Comparison of ENCODE assay signal across 15 cellular contexts in the genomic region with DNA sequence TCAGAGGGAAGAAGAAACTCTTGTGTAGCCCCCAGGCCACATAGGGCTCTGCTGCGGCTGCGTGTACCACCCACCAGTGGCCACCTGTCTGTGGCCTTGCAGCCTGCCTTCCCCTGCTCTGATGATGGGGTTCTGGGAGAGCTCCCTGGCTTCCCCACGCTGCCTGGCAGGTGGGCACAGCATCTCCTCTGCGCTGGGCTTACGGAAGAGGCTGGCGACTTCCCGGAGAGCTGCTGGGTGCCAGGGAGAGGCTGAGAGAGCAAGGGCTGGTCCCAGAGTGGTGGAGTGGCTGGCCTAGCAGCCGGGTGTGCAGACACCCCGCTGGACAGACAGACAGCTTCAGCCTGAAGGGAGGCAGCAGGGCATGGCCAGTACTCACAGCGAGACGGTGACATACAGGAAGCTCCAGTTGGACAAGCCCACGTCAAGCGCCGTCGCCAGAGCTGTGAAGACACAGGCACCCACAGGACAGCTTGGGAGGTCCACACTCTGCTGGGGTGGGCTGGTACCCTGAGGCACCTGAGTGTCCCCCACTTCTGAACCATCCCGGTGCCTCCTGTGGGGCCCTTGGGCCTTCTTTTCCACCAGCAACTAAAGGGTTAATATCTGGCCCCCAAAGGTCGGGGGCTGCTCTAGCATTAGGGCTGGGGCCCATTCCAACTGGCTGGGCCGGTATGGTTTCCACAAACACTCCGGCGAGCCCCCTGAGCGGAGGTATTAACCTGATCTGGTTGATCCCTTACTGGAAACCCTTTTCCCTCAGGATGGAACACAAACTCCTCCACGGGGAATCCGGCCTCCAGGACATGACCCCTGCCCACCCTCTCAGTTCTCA. TPM values are rescaled to one million over a fixed set of nuclear protein-coding genes. Genes with fewer than 3 reads are reported as not detected.
DNase-seq lines count a peak whose midpoint lies in the region; ATAC-seq and TF ChIP-seq lines count a peak whose summit lies in the region.
"Had no signal": no experiment of that assay in that cellular context is flagged by ENCODE, and none has a peak within 500 bp of the region (broad histone marks: within the 10 kb centered on the region; RNA-seq: fewer than 3 reads in every experiment).

No MANE protein-coding gene starts in this region.

- no peak for TF ChIP-seq CTCF in ascending aorta (IDR thresholded peaks at IDR 0.05)
- no peak for TF ChIP-seq CTCF in tibial nerve (IDR thresholded peaks at IDR 0.05)

- peak in 1 of 3 donors; percentile 53 for DNase-seq in right cardiac atrium
- DNase-seq in left ventricle myocardium superior = no peak
- no peak for DNase-seq in ascending aorta (ENCODE audit: low spot score in 2 of 2)
- no peak for DNase-seq in naive thymus-derived CD4-positive, alpha-beta T cell
- no peak for DNase-seq in tibial nerve (ENCODE audit: low spot score in 2 of 2)
- no peak for DNase-seq in SHP77 (lab: John Stamatoyannopoulos, UW)
- DNase-seq in NCI-H2081 (lab: John Stamatoyannopoulos, UW) = no peak
- DNase-seq: DMS53, left lung, NCI-H510A, PC-9 had no signal

- H3K4me1 Mint-ChIP-seq in naive thymus-derived CD4-positive, alpha-beta T cell = peaks cover 23 to 66% (median 55%) of the 10 kb centered on the region in 7 donors

- H3K27me3 Mint-ChIP-seq in naive thymus-derived CD4-positive, alpha-beta T cell = no peaks in the 10 kb centered on the region

- H3K36me3 ChIP-seq in ascending aorta (peaks cover 5 to 8% of the 10 kb centered on the region in 2 donors), tibial nerve (peaks cover 0 to 60% (median 1%) of the 10 kb centered on the region in 3 donors)
- peaks cover 4 to 52% (median 5%) of the 10 kb centered on the region in 3 experiments for H3K36me3 ChIP-seq in naive thymus-derived CD4-positive, alpha-beta T cell (ENCODE audit: control insufficient read depth in 2 of 3, insufficient read depth in 3 of 3, low read length in 3 of 3)

- H3K4me3 Mint-ChIP-seq in naive thymus-derived CD4-positive, alpha-beta T cell = peak overlapping the region in 4 of 10 donors; percentile 32 to 78 (median 44)

- H3K9me3 ChIP-seq in right cardiac atrium (ENCODE audit: control insufficient read depth, low read length) (no peaks in the 10 kb centered on the region), ascending aorta (no peaks in the 10 kb centered on the region), tibial nerve (no peaks in the 10 kb centered on the region)
- H3K9me3 ChIP-seq in naive thymus-derived CD4-positive, alpha-beta T cell (ENCODE audit: control insufficient read depth in 2 of 3, low read length in 3 of 3) = no peaks in the 10 kb centered on the region
- H3K9me3 ChIP-seq: left lung had no signal

- no peak for TF ChIP-seq EP300 in tibial nerve (IDR thresholded peaks at IDR 0.05)

- POLR2A ChIA-PET in naive thymus-derived CD4-positive, alpha-beta T cell (lab: Charles Lee) = interaction anchor here (1.0 to 2.2 kb wide), 3 partner anchors 8 to 51 kb away, joined by 3 to 17 read pairs (median 3); a partner anchor contains a TSS

- no peaks in the 10 kb centered on the region for H3K27me3 ChIP-seq in right cardiac atrium (ENCODE audit: control insufficient read depth, insufficient read depth)
- no peaks in the 10 kb centered on the region for H3K27me3 ChIP-seq in ascending aorta
- no peaks in the 10 kb centered on the region for H3K27me3 ChIP-seq in naive thymus-derived CD4-positive, alpha-beta T cell (ENCODE audit: control insufficient read depth in 2 of 2, insufficient read depth in 2 of 2, low read length in 2 of 2)
- H3K27me3 ChIP-seq in tibial nerve = no peaks in the 10 kb centered on the region
- H3K27me3 ChIP-seq: left lung had no signal

- intact Hi-C loops in right cardiac atrium (cut with DNase I) = no loop called here
- intact Hi-C loops in left ventricle myocardium superior (cut with micrococcal nuclease) = no loop called here
- intact Hi-C loops in ascending aorta (cut with DNase I) = no loop called here
- intact Hi-C loops in naive thymus-derived CD4-positive, alpha-beta T cell (cut with micrococcal nuclease) = no loop called here

- H3K27ac Mint-ChIP-seq in naive thymus-derived CD4-positive, alpha-beta T cell = peak overlapping the region in 8 of 9 donors; percentile 68 to 92 (median 78)

- H3K4me1 ChIP-seq in right cardiac atrium (ENCODE audit: control insufficient read depth, insufficient read depth, low read length) (peaks cover 18% of the 10 kb centered on the region), ascending aorta (peaks cover 0 to 10% of the 10 kb centered on the region in 2 donors), tibial nerve (peaks cover 0 to 62% (median 23%) of the 10 kb centered on the region in 4 donors)
- H3K4me1 ChIP-seq in naive thymus-derived CD4-positive, alpha-beta T cell (ENCODE audit: control insufficient read depth in 2 of 2, insufficient read depth in 2 of 2, low read length in 2 of 2) = peaks cover 18 to 34% of the 10 kb centered on the region in 2 donors

- no peak overlapping the region for H3K4me3 ChIP-seq in right cardiac atrium (ENCODE audit: low read length)
- no peak overlapping the region for H3K4me3 ChIP-seq in ascending aorta
- no peak overlapping the region for H3K4me3 ChIP-seq in naive thymus-derived CD4-positive, alpha-beta T cell (ENCODE audit: low read length)
- H3K4me3 ChIP-seq in tibial nerve = peak overlapping the region in 1 of 4 donors; percentile 4
- H3K4me3 ChIP-seq: left lung, PC-9 had no signal

- 63% methylated on average over 23 of the region's 23 CpGs for WGBS in right cardiac atrium
- WGBS in tibial nerve, 2 donors = 51 to 54% methylated on average over 16 to 17 of the region's 23 CpGs

- ATAC-seq in right cardiac atrium = peak; percentile 7 to 9
- ATAC-seq in left ventricle myocardium superior = no peak
- ATAC-seq in naive thymus-derived CD4-positive, alpha-beta T cell = no peak
- no peak for ATAC-seq in GM21515 (IDR thresholded peaks at IDR 0.05; ENCODE audit: unreplicated experiment)
- ATAC-seq: activated CD4-positive, CD25-positive, alpha-beta regulatory T cell treated with anti-CD3 and anti-CD28 coated beads, Interleukin-2, amount 50 U/mL, for 24 hours had no signal

- CTCF ChIA-PET in naive thymus-derived CD4-positive, alpha-beta T cell (lab: Charles Lee) = no interaction called here

- no peak for TF ChIP-seq POLR2A in tibial nerve (IDR thresholded peaks at IDR 0.05)

- H3K27ac ChIP-seq in right cardiac atrium (ENCODE audit: low read length) = no peak overlapping the region
- peak overlapping the region; percentile 59 to 73 for H3K27ac ChIP-seq in ascending aorta
- peak overlapping the region; percentile 63 for H3K27ac ChIP-seq in naive thymus-derived CD4-positive, alpha-beta T cell (ENCODE audit: low read depth, low read length)
- peak overlapping the region in 3 of 4 donors; percentile 62 to 78 (median 76) for H3K27ac ChIP-seq in tibial nerve
- H3K27ac ChIP-seq: PC-9 had no signal

- H3K9me3 Mint-ChIP-seq in naive thymus-derived CD4-positive, alpha-beta T cell = no peaks in the 10 kb centered on the region

- H3K36me3 Mint-ChIP-seq in naive thymus-derived CD4-positive, alpha-beta T cell = peaks cover 0 to 16% (median 5%) of the 10 kb centered on the region in 5 donors

RNA-seq across cellular contexts. Expression of a gene that starts 48.1 kb away (rescaled TPM):
- total RNA-seq in right cardiac atrium = 1 to 10 TPM; 1.6 to 7.0 (median 4.1) TPM
- 4.0 TPM for polyA plus RNA-seq in right cardiac atrium
- 2.3 TPM for total RNA-seq in left ventricle myocardium superior
- not detected for total RNA-seq in ascending aorta
- total RNA-seq in naive thymus-derived CD4-positive, alpha-beta T cell = not detected
- polyA plus RNA-seq in naive thymus-derived CD4-positive, alpha-beta T cell = not detected
- 1 to 10 TPM in 1 of 4 donors, under 1 TPM in 2, not detected in 1; 0.20 to 1.0 (median 0.60) TPM for total RNA-seq in tibial nerve
- total RNA-seq: dermis blood vessel endothelial cell; PC-9; T-helper 1 cell treated with Interleukin-12 subunit alpha and Interleukin-12 subunit beta and Interleukin-4 antibody, amounts not matched to agents 30 ng/mL and 1 ng/mL, for 36 hours had no signal

RNA-seq across cellular contexts. Expression of a gene that starts 50.0 kb away (rescaled TPM):
- total RNA-seq in right cardiac atrium (10 to 100 TPM; 29.0 to 40.2 (median 35.0) TPM), left ventricle myocardium superior (37.1 TPM), ascending aorta (77.5 TPM), tibial nerve (10 to 100 TPM; 56.7 to 78.9 (median 70.5) TPM)
- 20.7 TPM for polyA plus RNA-seq in right cardiac atrium
- total RNA-seq in naive thymus-derived CD4-positive, alpha-beta T cell = 100 to 1,000 TPM in 1 of 5 experiments, 10 to 100 TPM in 4; 50.8 to 104 (median 52.3) TPM
- 10 to 100 TPM; 35.6 to 67.4 TPM for polyA plus RNA-seq in naive thymus-derived CD4-positive, alpha-beta T cell

Comparison
In these comparisons a context has a peak if more than half of its experiments do, and no peak if none do; other contexts are left out.
1. ATAC-seq: peak in right cardiac atrium (2 of 2); none in left ventricle myocardium superior (single experiment), naive thymus-derived CD4-positive, alpha-beta T cell (single experiment) and GM21515 (single experiment).